In the genomic region with DNA sequence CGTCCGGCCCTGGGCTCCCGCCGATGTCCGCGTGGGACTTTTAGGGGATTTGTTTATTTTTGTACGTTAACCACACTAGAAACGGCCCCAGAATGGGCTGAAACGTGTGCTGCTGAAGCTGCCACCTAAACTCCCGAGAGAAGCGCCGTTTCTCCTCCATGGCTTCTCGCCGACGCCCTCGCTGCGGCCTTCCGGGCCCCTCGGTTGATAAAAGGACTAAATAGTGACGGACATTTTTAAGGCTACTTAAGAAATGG, we compare ENCODE assay signal across 8 cellular contexts. TPM values are rescaled to one million over a fixed set of nuclear protein-coding genes. Genes with fewer than 3 reads are reported as not detected.
A peak's percentile ranks its signal among the peaks of the same experiment; 100 is the strongest.
DNase-seq lines count a peak whose midpoint lies in the region; ATAC-seq and TF ChIP-seq lines count a peak whose summit lies in the region.

No MANE protein-coding gene starts in this region.

- H3K27me3 ChIP-seq in WERI-Rb-1 (ENCODE audit: insufficient read depth, low read depth, severe bottlenecking) (no peaks in the 10 kb centered on the region), right cardiac atrium (ENCODE audit: control insufficient read depth, insufficient read depth) (no peaks in the 10 kb centered on the region)

- H3K27me3 Mint-ChIP-seq in activated naive CD4-positive, alpha-beta T cell treated with anti-CD3 and anti-CD28 coated beads for 36 hours (ENCODE audit: low read depth) = no peaks in the 10 kb centered on the region
- no peaks in the 10 kb centered on the region for H3K27me3 Mint-ChIP-seq in stimulated activated memory B cell treated with anti-CD40 and anti-IgM and Interleukin-4, amounts not matched to agents 10 μg/mL and 1 μg/mL and 100 μg/mL, for 72 hours

- no peaks in the 10 kb centered on the region for H3K9me3 Mint-ChIP-seq in activated naive CD4-positive, alpha-beta T cell treated with anti-CD3 and anti-CD28 coated beads for 36 hours
- H3K9me3 Mint-ChIP-seq in stimulated activated memory B cell treated with anti-CD40 and anti-IgM and Interleukin-4, amounts not matched to agents 10 μg/mL and 1 μg/mL and 100 μg/mL, for 72 hours = no peaks in the 10 kb centered on the region

- H3K9me3 ChIP-seq in WERI-Rb-1 (ENCODE audit: severe bottlenecking) = no peaks in the 10 kb centered on the region
- H3K9me3 ChIP-seq in right cardiac atrium (ENCODE audit: control insufficient read depth, low read length) = no peaks in the 10 kb centered on the region

- peak overlapping the region; percentile 82 for H3K4me3 Mint-ChIP-seq in activated naive CD4-positive, alpha-beta T cell treated with anti-CD3 and anti-CD28 coated beads for 36 hours
- peak overlapping the region; percentile 85 for H3K4me3 Mint-ChIP-seq in stimulated activated memory B cell treated with anti-CD40 and anti-IgM and Interleukin-4, amounts not matched to agents 10 μg/mL and 1 μg/mL and 100 μg/mL, for 72 hours

- intact Hi-C loops in activated naive CD4-positive, alpha-beta T cell treated with anti-CD3 and anti-CD28 coated beads for 36 hours (cut with micrococcal nuclease) = loop anchor here (5.0 kb wide), 1 partner anchor 862 kb away; the partner anchor contains the start of gene TRAPPC10
- intact Hi-C loops in right cardiac atrium (cut with DNase I) = loop anchor here (5.0 to 10.0 kb wide), 3 partner anchors 57 to 72 kb away; partner anchors contain the start of genes SUMO3 (in 2 of the 4) and UBE2G2 (in 2 of the 4)

- H3K27ac Mint-ChIP-seq in activated naive CD4-positive, alpha-beta T cell treated with anti-CD3 and anti-CD28 coated beads for 36 hours = peak overlapping the region; percentile 46
- H3K27ac Mint-ChIP-seq in stimulated activated memory B cell treated with anti-CD40 and anti-IgM and Interleukin-4, amounts not matched to agents 10 μg/mL and 1 μg/mL and 100 μg/mL, for 72 hours = peak overlapping the region; percentile 95

- H3K36me3 ChIP-seq in WERI-Rb-1 = peaks cover 24% of the 10 kb centered on the region

- no peak for ATAC-seq in right cardiac atrium
- ATAC-seq in stimulated activated memory B cell treated with anti-CD40 and anti-IgM and Interleukin-4, amounts not matched to agents 10 μg/mL and 1 μg/mL and 100 μg/mL, for 72 hours = no peak
- no peak for ATAC-seq in GM21515 (IDR thresholded peaks at IDR 0.05; ENCODE audit: unreplicated experiment)

- peaks cover 5% of the 10 kb centered on the region for H3K4me1 ChIP-seq in right cardiac atrium (ENCODE audit: control insufficient read depth, insufficient read depth, low read length)

- H3K4me1 Mint-ChIP-seq in activated naive CD4-positive, alpha-beta T cell treated with anti-CD3 and anti-CD28 coated beads for 36 hours (ENCODE audit: low read depth) = peaks cover 38% of the 10 kb centered on the region
- peaks cover 60% of the 10 kb centered on the region for H3K4me1 Mint-ChIP-seq in stimulated activated memory B cell treated with anti-CD40 and anti-IgM and Interleukin-4, amounts not matched to agents 10 μg/mL and 1 μg/mL and 100 μg/mL, for 72 hours

- no peak for DNase-seq in activated naive CD4-positive, alpha-beta T cell treated with anti-CD3 and anti-CD28 coated beads for 36 hours
- no peak for DNase-seq in activated naive CD4-positive, alpha-beta T cell treated with anti-CD3 and anti-CD28 coated beads, Interleukin-2, amount 50 U/mL, for 16 hours
- DNase-seq in WERI-Rb-1 = no peak
- no peak for DNase-seq in right cardiac atrium
- no peak for DNase-seq in hepatic stellate cell (ENCODE audit: low spot score)
- no peak for DNase-seq in LoVo (ENCODE audit: low spot score)

- H3K36me3 Mint-ChIP-seq in activated naive CD4-positive, alpha-beta T cell treated with anti-CD3 and anti-CD28 coated beads for 36 hours (ENCODE audit: low read depth) = no peaks in the 10 kb centered on the region
- H3K36me3 Mint-ChIP-seq in stimulated activated memory B cell treated with anti-CD40 and anti-IgM and Interleukin-4, amounts not matched to agents 10 μg/mL and 1 μg/mL and 100 μg/mL, for 72 hours = no peaks in the 10 kb centered on the region

- CTCF ChIA-PET in activated naive CD4-positive, alpha-beta T cell treated with anti-CD3 and anti-CD28 coated beads for 36 hours (lab: Charles Lee) = interaction anchor here (0.6 to 2.1 kb wide), 7 partner anchors 18 to 263 kb away, joined by 3 to 34 read pairs (median 3); partner anchors contain the start of gene UBE2G2

- peak overlapping the region; percentile 47 for H3K4me3 ChIP-seq in WERI-Rb-1 (ENCODE audit: low read depth, low read length)
- peak overlapping the region; percentile 44 for H3K4me3 ChIP-seq in right cardiac atrium (ENCODE audit: low read length)

- peak overlapping the region; percentile 68 for H3K27ac ChIP-seq in WERI-Rb-1
- peak overlapping the region; percentile 78 for H3K27ac ChIP-seq in right cardiac atrium (ENCODE audit: low read length)

- 6% methylated on average over 20 of the region's 20 CpGs for WGBS in right cardiac atrium

- TF ChIP-seq CTCF in WERI-Rb-1 (IDR thresholded peaks at IDR 0.05; ENCODE audit: low read depth, low read length) = no peak

RNA-seq across cellular contexts. Expression of gene PTTG1IP, which starts 0.7 kb away (rescaled TPM):
- total RNA-seq in activated naive CD4-positive, alpha-beta T cell treated with anti-CD3 and anti-CD28 coated beads for 36 hours = 10 to 100 TPM; 37.6 to 38.5 TPM
- 100 to 1,000 TPM; 192 to 206 (median 197) TPM for total RNA-seq in right cardiac atrium
- 172 TPM for polyA plus RNA-seq in right cardiac atrium

RNA-seq across cellular contexts. Expression of gene ITGB2, which starts 46.5 kb away (rescaled TPM):
- total RNA-seq in activated naive CD4-positive, alpha-beta T cell treated with anti-CD3 and anti-CD28 coated beads for 36 hours = 100 to 1,000 TPM; 182 to 185 TPM
- 10 to 100 TPM; 19.1 to 46.5 (median 33.7) TPM for total RNA-seq in right cardiac atrium
- polyA plus RNA-seq in right cardiac atrium = 11.9 TPM

RNA-seq across cellular contexts. Expression of gene SUMO3, which starts 56.3 kb away (rescaled TPM):
- 10 to 100 TPM; 87.1 to 94.7 TPM for total RNA-seq in activated naive CD4-positive, alpha-beta T cell treated with anti-CD3 and anti-CD28 coated beads for 36 hours
- total RNA-seq in right cardiac atrium = 10 to 100 TPM; 74.4 to 87.8 (median 84.1) TPM
- polyA plus RNA-seq in right cardiac atrium = 53.3 TPM

Comparison
In these comparisons a context has a peak if more than half of its experiments do, and no peak if none do; other contexts are left out.
1. RNA of gene PTTG1IP, which starts 0.7 kb away (total RNA-seq): 192 to 206 TPM in right cardiac atrium; 37.6 to 38.5 TPM in activated naive CD4-positive, alpha-beta T cell treated with anti-CD3 and anti-CD28 coated beads for 36 hours; every median in the first group is over 4 times any median in the second.